Comparison of ENCODE assay signal across 9 cellular contexts in genomic region chr10:59805043-59805442, GRCh38. TPM values are rescaled to one million over a fixed set of nuclear protein-coding genes. Genes with fewer than 3 reads are reported as not detected.
DNase-seq lines count a peak whose midpoint lies in the region; ATAC-seq and TF ChIP-seq lines count a peak whose summit lies in the region.
"Had no signal": no experiment of that assay in that cellular context is flagged by ENCODE, and none has a peak within 500 bp of the region (broad histone marks: within the 10 kb centered on the region; RNA-seq: fewer than 3 reads in every experiment).

No MANE protein-coding gene starts in this region.

- H3K9me3 ChIP-seq in tibial nerve = no peaks in the 10 kb centered on the region

- H3K4me3 ChIP-seq in BJ (ENCODE audit: low read depth, low read length) = no peak overlapping the region
- H3K4me3 ChIP-seq in tibial nerve = no peak overlapping the region

- H3K36me3 ChIP-seq in BJ (ENCODE audit: control insufficient read depth, insufficient read depth, low read length) = peaks cover 9% of the 10 kb centered on the region
- H3K36me3 ChIP-seq in tibial nerve = peaks cover 0 to 66% (median 0%) of the 10 kb centered on the region in 3 donors

- no peak overlapping the region for H3K27ac ChIP-seq in foreskin keratinocyte
- no peak overlapping the region for H3K27ac ChIP-seq in tibial nerve

- 82 to 88% methylated on average over 6 of the region's 6 CpGs for WGBS in tibial nerve, 2 donors

- ATAC-seq in GM18861 (IDR thresholded peaks at IDR 0.05; ENCODE audit: unreplicated experiment) (peak; percentile 55), foreskin keratinocyte (peak; percentile 65), HG03439 (IDR thresholded peaks at IDR 0.05; ENCODE audit: unreplicated experiment) (no peak), HG03175 (IDR thresholded peaks at IDR 0.05; ENCODE audit: unreplicated experiment) (no peak)

- POLR2A ChIA-PET in BJ (lab: Charles Lee) = no interaction called here

- no peak for TF ChIP-seq POLR2A in tibial nerve (IDR thresholded peaks at IDR 0.05)

- CTCF ChIA-PET in BJ (lab: Yijun Ruan, JAX) = no interaction called here

- H3K27me3 ChIP-seq in BJ (ENCODE audit: control insufficient read depth, insufficient read depth, low read length) (no peaks in the 10 kb centered on the region), foreskin keratinocyte (no peaks in the 10 kb centered on the region), tibial nerve (no peaks in the 10 kb centered on the region)

- no peaks in the 10 kb centered on the region for H3K4me1 ChIP-seq in foreskin keratinocyte
- peaks cover 0 to 23% (median 6%) of the 10 kb centered on the region in 4 donors for H3K4me1 ChIP-seq in tibial nerve

- no peak for TF ChIP-seq EP300 in tibial nerve (IDR thresholded peaks at IDR 0.05)

- TF ChIP-seq CTCF in BJ (IDR thresholded peaks at IDR 0.05; ENCODE audit: insufficient read depth, low read depth, low read length) (peak; percentile 40), foreskin keratinocyte (conservative IDR thresholded peaks at IDR 0.05) (peak; percentile 54), tibial nerve (IDR thresholded peaks at IDR 0.05) (peak in 3 of 5 experiments; percentile 17 to 26 (median 21))

- DNase-seq in BJ (ENCODE audit: low read depth) (no peak), RPMI8226 (peak; percentile 17), foreskin keratinocyte (peak in 1 of 2 donors; percentile 15), tibial nerve (ENCODE audit: low spot score in 2 of 2) (no peak), COLO668 (lab: John Stamatoyannopoulos, UW; ENCODE audit: unreplicated experiment) (no peak)

RNA-seq across cellular contexts. Expression of gene MRLN, which starts 51.8 kb away (rescaled TPM):
- polyA plus RNA-seq in BJ (2011; rRNA removed) (not detected in 2 replicates), foreskin keratinocyte (not detected in 2 replicates)
- not detected in 2 replicates for polyA minus RNA-seq in BJ (2011; rRNA and poly(A)+ RNA removed)
- total RNA-seq in foreskin keratinocyte (not detected in 2 replicates), tibial nerve (not detected)
- polyA plus RNA-seq: esophagus had no signal

Comparison
In these comparisons a context has a peak if more than half of its experiments do, and no peak if none do; other contexts are left out.
1. ATAC-seq: peak in GM18861 (single experiment) and foreskin keratinocyte (single experiment); none in HG03439 (single experiment) and HG03175 (single experiment).
2. Peak in every context shown above with its lines, with median percentiles within 50 percentile points of each other: CTCF ChIP-seq.